Comparison of ENCODE assay signal across 30 cellular contexts in the genomic region with DNA sequence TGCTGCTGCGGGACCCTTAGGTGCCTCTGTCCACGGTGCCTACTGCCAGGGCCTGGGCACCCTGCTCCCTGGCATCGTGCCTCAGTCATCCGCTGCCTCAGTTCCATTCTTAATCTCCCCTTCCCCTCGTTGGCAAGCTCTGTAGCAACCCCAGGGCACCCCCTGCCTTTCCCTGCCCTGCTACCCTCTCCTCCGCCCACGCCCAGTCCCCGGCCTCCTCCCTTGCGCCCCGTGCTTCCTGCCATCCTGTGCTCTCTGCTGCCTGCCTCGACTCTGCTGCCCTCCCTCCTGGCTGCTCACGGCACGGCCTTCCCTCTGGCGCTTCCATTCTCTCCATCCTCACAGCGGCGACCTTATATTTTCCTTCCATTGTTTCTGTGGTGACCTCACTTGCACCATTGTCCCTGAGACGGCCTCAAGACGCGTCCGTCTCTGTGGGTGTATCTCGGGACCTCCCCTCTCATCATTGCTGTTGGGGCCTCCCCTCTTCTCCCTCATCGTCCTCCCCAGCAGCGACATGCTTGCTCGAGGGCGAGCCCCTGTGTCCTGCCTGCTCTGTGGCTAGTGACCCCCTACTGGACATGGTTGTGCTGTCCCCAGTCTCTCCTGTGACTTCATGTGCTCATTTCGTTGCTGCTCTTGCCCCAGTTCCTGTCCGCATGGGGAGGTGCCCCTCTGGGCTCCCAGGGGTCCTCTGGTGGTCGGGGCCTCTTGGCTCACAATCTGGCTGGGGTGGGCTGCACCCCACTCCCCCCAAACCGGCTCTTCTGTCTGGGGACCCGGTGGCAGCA. TPM values are rescaled to one million over a fixed set of nuclear protein-coding genes. Genes with fewer than 3 reads are reported as not detected.
"Had no signal": no experiment of that assay in that cellular context is flagged by ENCODE, and none has a peak within 500 bp of the region (broad histone marks: within the 10 kb centered on the region; RNA-seq: fewer than 3 reads in every experiment).

No MANE protein-coding gene starts in this region.

- H3K4me1 Mint-ChIP-seq: immature natural killer cell had no signal

- H3K9me3 Mint-ChIP-seq: immature natural killer cell; naive B cell; nephron progenitor cell; stimulated activated memory B cell treated with anti-CD40 and anti-IgM and Interleukin-4, amounts not matched to agents 10 μg/mL and 1 μg/mL and 100 μg/mL, for 72 hours; stimulated activated naive CD8-positive, alpha-beta T cell treated with anti-CD3 and anti-CD28 coated beads, Interleukin-15, amount 100 ng/mL, for 72 hours had no signal

- H3K9me3 ChIP-seq: esophagus squamous epithelium, gastroesophageal sphincter, neutrophil, spleen, thoracic aorta, transverse colon had no signal

- H3K27ac ChIP-seq: coronary artery, esophagus squamous epithelium, gastroesophageal sphincter, neutrophil, spleen, thoracic aorta, transverse colon had no signal

- FAIRE-seq: endometrium, keratinocyte had no signal

- H3K27me3 ChIP-seq: esophagus squamous epithelium, gastroesophageal sphincter, spleen, transverse colon had no signal

- H3K4me3 ChIP-seq: coronary artery, esophagus squamous epithelium, gastroesophageal sphincter, spleen, thoracic aorta, transverse colon had no signal

- ATAC-seq: gastroesophageal sphincter; sciatic nerve; stimulated activated memory B cell treated with anti-CD40 and anti-IgM and Interleukin-4, amounts not matched to agents 10 μg/mL and 1 μg/mL and 100 μg/mL, for 72 hours; stimulated activated naive CD8-positive, alpha-beta T cell treated with anti-CD3 and anti-CD28 coated beads, Interleukin-15, amount 100 ng/mL, for 72 hours had no signal

- H3K27ac Mint-ChIP-seq: immature natural killer cell; stimulated activated memory B cell treated with anti-CD40 and anti-IgM and Interleukin-4, amounts not matched to agents 10 μg/mL and 1 μg/mL and 100 μg/mL, for 72 hours; stimulated activated naive CD8-positive, alpha-beta T cell treated with anti-CD3 and anti-CD28 coated beads, Interleukin-15, amount 100 ng/mL, for 72 hours had no signal

- DNase-seq: effector memory CD4-positive, alpha-beta T cell; esophagus squamous epithelium; foreskin fibroblast; immature natural killer cell; mesendoderm; naive B cell; spleen; stimulated activated CD4-positive, alpha-beta T cell treated with anti-CD3 and anti-CD28 coated beads, Interleukin-15, amount 100 ng/mL, for 24 hours; stimulated activated CD4-positive, alpha-beta T cell treated with anti-CD3 and anti-CD28 coated beads, Interleukin-1b, Interleukin-23, amount 100 ng/mL, for 48 hours; stimulated activated CD4-positive, alpha-beta T cell treated with anti-CD3 and anti-CD28 coated beads, Interleukin-4, amount 100 ng/mL, for 24 hours; stimulated activated naive CD8-positive, alpha-beta T cell treated with anti-CD3 and anti-CD28 coated beads, Interleukin-15, amount 100 ng/mL, for 72 hours; transverse colon had no signal

- H3K36me3 Mint-ChIP-seq: naive B cell had no signal

- H3K27me3 Mint-ChIP-seq: stimulated activated memory B cell treated with anti-CD40 and anti-IgM and Interleukin-4, amounts not matched to agents 10 μg/mL and 1 μg/mL and 100 μg/mL, for 72 hours; stimulated activated naive CD8-positive, alpha-beta T cell treated with anti-CD3 and anti-CD28 coated beads, Interleukin-15, amount 100 ng/mL, for 72 hours had no signal

- H3K4me3 Mint-ChIP-seq: immature natural killer cell; nephron progenitor cell; stimulated activated memory B cell treated with anti-CD40 and anti-IgM and Interleukin-4, amounts not matched to agents 10 μg/mL and 1 μg/mL and 100 μg/mL, for 72 hours; stimulated activated naive CD8-positive, alpha-beta T cell treated with anti-CD3 and anti-CD28 coated beads, Interleukin-15, amount 100 ng/mL, for 72 hours had no signal

RNA-seq across cellular contexts. Expression of gene GBX1, which starts 45.9 kb away (rescaled TPM):
- total RNA-seq: chondrocyte, epithelial cell of proximal tubule, esophagus squamous epithelium, gastroesophageal sphincter, liver, lung microvascular endothelial cell, osteocyte, pulmonary artery endothelial cell, sciatic nerve, skeletal muscle tissue, spleen, subcutaneous adipose tissue, thoracic aorta, transverse colon, ureter had no signal
- polyA plus RNA-seq: immature natural killer cell, keratinocyte, liver, spleen had no signal
